ENCODE assay signal across 8 cellular contexts in genomic region chr4:88792268-88792781, GRCh38.
DNase-seq lines count a peak whose midpoint lies in the region; ATAC-seq, FAIRE-seq and TF ChIP-seq lines count a peak whose summit lies in the region.

No MANE protein-coding gene starts in this region.

- no peaks in the 10 kb centered on the region for H3K79me2 ChIP-seq in keratinocyte (ENCODE audit: control insufficient read depth, insufficient read depth, low read length)

- H3K9ac ChIP-seq in keratinocyte (ENCODE audit: control insufficient read depth, extremely low read depth, insufficient read depth, low read length), result peak overlapping the region; percentile 51

- dilution Hi-C loops in keratinocyte (cut with MboI; ENCODE audit: extremely low pct_ligation_motif_present, low sequenced_read_pairs), result no loop called here

- no peaks in the 10 kb centered on the region for H3K27me3 ChIP-seq in RWPE2 (ENCODE audit: insufficient read depth, poor library complexity, severe bottlenecking)
- no peaks in the 10 kb centered on the region for H3K27me3 ChIP-seq in keratinocyte (ENCODE audit: control insufficient read depth, extremely low read depth, insufficient read depth, low read length)

- ATAC-seq in GM18858 (IDR thresholded peaks at IDR 0.05; ENCODE audit: unreplicated experiment) (peak; percentile 82), HG02763 (IDR thresholded peaks at IDR 0.05; ENCODE audit: unreplicated experiment) (peak; percentile 75), RWPE2 (ENCODE audit: low read depth) (peak; percentile 91)

- no peaks in the 10 kb centered on the region for H4K20me1 ChIP-seq in keratinocyte (ENCODE audit: control insufficient read depth, extremely low read depth, insufficient read depth, low read length)

- TF ChIP-seq CTCF in RWPE2 (IDR thresholded peaks at IDR 0.05; ENCODE audit: poor library complexity, severe bottlenecking), result no peak
- TF ChIP-seq CTCF in keratinocyte (optimal IDR thresholded peaks at IDR 0.05 in 1 of 3, IDR thresholded peaks at IDR 0.05 in 1 of 3, conservative IDR thresholded peaks at IDR 0.05 in 1 of 3; ENCODE audit: extremely low read depth in 1 of 3, insufficient read depth in 2 of 3, low read length in 3 of 3), result no peak

- H2AFZ ChIP-seq in keratinocyte (ENCODE audit: control insufficient read depth, low read length), result peak overlapping the region; percentile 7

- no peaks in the 10 kb centered on the region for H3K9me1 ChIP-seq in keratinocyte (ENCODE audit: control insufficient read depth, extremely low read depth, insufficient read depth, low read length)

- H3K36me3 ChIP-seq in RWPE2 (ENCODE audit: low read depth) (no peaks in the 10 kb centered on the region), keratinocyte (ENCODE audit: control insufficient read depth in 2 of 2, extremely low read depth in 1 of 2, insufficient read depth in 2 of 2, low read length in 2 of 2) (no peaks in the 10 kb centered on the region)

- H3K4me1 ChIP-seq in RWPE2 (ENCODE audit: insufficient read depth, poor library complexity, severe bottlenecking) (peaks cover 7% of the 10 kb centered on the region), keratinocyte (ENCODE audit: control insufficient read depth, extremely low read depth, insufficient read depth, low read length) (peaks cover 16% of the 10 kb centered on the region)

- no peak overlapping the region for H3K4me3 ChIP-seq in RWPE2 (ENCODE audit: severe bottlenecking)
- no peak overlapping the region for H3K4me3 ChIP-seq in keratinocyte (ENCODE audit: control insufficient read depth in 2 of 3, extremely low read depth in 1 of 3, insufficient read depth in 2 of 3, low read depth in 1 of 3, low read length in 3 of 3)

- H3K9me3 ChIP-seq in RWPE2 (ENCODE audit: severe bottlenecking) (no peaks in the 10 kb centered on the region), keratinocyte (ENCODE audit: control insufficient read depth, low read depth, low read length) (no peaks in the 10 kb centered on the region)

- peak overlapping the region; percentile 26 for H3K27ac ChIP-seq in RWPE2 (ENCODE audit: poor library complexity, severe bottlenecking)
- H3K27ac ChIP-seq in keratinocyte (ENCODE audit: control insufficient read depth, insufficient read depth, low read length), result peak overlapping the region; percentile 85

- peak overlapping the region; percentile 57 for H3K4me2 ChIP-seq in keratinocyte (ENCODE audit: control insufficient read depth, extremely low read depth, insufficient read depth, low read depth, low read length)

- DNase-seq in RWPE2 (ENCODE audit: low spot score) (no peak), keratinocyte (ENCODE audit: low read depth, low spot score) (no peak), NCI-H2081 (lab: John Stamatoyannopoulos, UW) (no peak), iPS-NIHi11 (ENCODE audit: low spot score) (no peak), Kasumi-1 (lab: John Stamatoyannopoulos, UW) (no peak)
- no peak for DNase-seq in stimulated activated naive CD4-positive, alpha-beta T cell (lab: John Stamatoyannopoulos, UW)

- FAIRE-seq in keratinocyte (lab: Jason Lieb, UNC), result peak; percentile 95
